In genomic region chr15:64444836-64445235, GRCh38 we compare ENCODE assay signal across 1 cellular context.
TF ChIP-seq lines count a peak whose summit lies in the region.

No MANE protein-coding gene starts in this region.

TF ChIP-seq in HCT116, 20 proteins besides CTCF, POLR2A, EP300 and RAD21 (continued from another document):
- TF ChIP-seq ZBTB33 (IDR thresholded peaks at IDR 0.05; ENCODE audit: extremely low read depth, insufficient replicate concordance, low read length) = no peak
- no peak for TF ChIP-seq SRF (IDR thresholded peaks at IDR 0.05; ENCODE audit: low read depth)
- no peak for TF ChIP-seq EGR1 (IDR thresholded peaks at IDR 0.05; ENCODE audit: low read depth)
- no peak for TF ChIP-seq SP1 (IDR thresholded peaks at IDR 0.05; ENCODE audit: low read depth)
- TF ChIP-seq REST (IDR thresholded peaks at IDR 0.05; ENCODE audit: low read depth) = no peak
- no peak for TF ChIP-seq YY1 (IDR thresholded peaks at IDR 0.05; ENCODE audit: extremely low read depth, insufficient replicate concordance, low read depth, low read length)
